In genomic region chr18:840080-840408, GRCh38 we compare ENCODE assay signal across 7 cellular contexts.
"Had no signal": no experiment of that assay in that cellular context is flagged by ENCODE, and none has a peak within 500 bp of the region (broad histone marks: within the 10 kb centered on the region; RNA-seq: fewer than 3 reads in every experiment).

No MANE protein-coding gene starts in this region.

- H3K4me1 ChIP-seq: neural progenitor cell had no signal

- H3K4me2 ChIP-seq: neural progenitor cell had no signal

- FAIRE-seq: astrocyte, islet of Langerhans had no signal

- H3K9ac ChIP-seq: neural progenitor cell had no signal

- H3K4me3 ChIP-seq: esophagus squamous epithelium, heart left ventricle, neural progenitor cell, thyroid gland had no signal

- H3K9me3 ChIP-seq: esophagus squamous epithelium, thyroid gland had no signal

- DNase-seq: esophagus squamous epithelium had no signal

- H3K27ac ChIP-seq: esophagus squamous epithelium, heart left ventricle, neural progenitor cell, thyroid gland, VCaP had no signal

- H3K27me3 ChIP-seq: heart left ventricle, thyroid gland had no signal

- H2AFZ ChIP-seq: neural progenitor cell had no signal

- H3K36me3 ChIP-seq: esophagus squamous epithelium, heart left ventricle, neural progenitor cell, thyroid gland had no signal
